In the genomic region with DNA sequence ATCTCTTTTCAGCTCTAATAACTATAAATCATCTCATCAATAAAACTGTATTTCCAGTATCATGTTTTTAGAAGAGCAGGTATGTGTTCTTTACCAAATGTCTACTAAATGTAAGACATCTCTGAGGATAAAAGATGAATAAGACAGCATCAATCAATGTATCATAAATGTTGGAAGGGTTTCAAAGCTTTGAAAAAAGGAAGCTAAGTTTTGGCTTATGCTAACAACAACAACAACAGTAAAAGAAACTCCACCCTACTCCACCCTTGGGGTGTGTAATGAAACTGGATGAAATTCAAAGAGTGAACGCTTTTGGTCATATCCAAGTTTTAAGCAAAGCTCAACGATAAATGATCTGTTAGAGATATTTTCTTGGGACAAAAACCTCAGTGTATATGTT, we compare ENCODE assay signal across 27 cellular contexts. TPM values are rescaled to one million over a fixed set of nuclear protein-coding genes. Genes with fewer than 3 reads are reported as not detected.
"Had no signal": no experiment of that assay in that cellular context is flagged by ENCODE, and none has a peak within 500 bp of the region (broad histone marks: within the 10 kb centered on the region; RNA-seq: fewer than 3 reads in every experiment).

No MANE protein-coding gene starts in this region.

- H3K4me3 ChIP-seq: ascending aorta, cardiac muscle cell, MG63, PC-9 had no signal

- H3K4me2 ChIP-seq: PC-9 had no signal

- H3K9me3 ChIP-seq: ascending aorta, MG63 had no signal

- H2AFZ ChIP-seq: PC-9 had no signal

- H3K27ac ChIP-seq: ascending aorta, cardiac muscle cell, PC-9, VCaP had no signal

- H3K9me3 Mint-ChIP-seq: activated naive CD4-positive, alpha-beta T cell treated with anti-CD3 and anti-CD28 coated beads, Interleukin-2, amount 50 U/mL, for 72 hours had no signal

- H3K36me3 ChIP-seq: ascending aorta, cardiac muscle cell had no signal

- ATAC-seq: activated CD4-positive, alpha-beta T cell treated with anti-CD3 and anti-CD28 coated beads for 36 hours; activated CD8-positive, alpha-beta T cell treated with anti-CD3 and anti-CD28 coated beads, Interleukin-2, amount 10 ng/mL, durations not matched to agents 7 days and 5 days; activated naive CD4-positive, alpha-beta T cell treated with anti-CD3 and anti-CD28 coated beads, Interleukin-2, amount 50 U/mL, for 72 hours; activated naive CD8-positive, alpha-beta T cell treated with anti-CD3 and anti-CD28 coated beads, Interleukin-2, amount 50 U/mL, for 24 hours had no signal

- DNase-seq: activated CD4-positive, alpha-beta T cell treated with anti-CD3 and anti-CD28 coated beads for 36 hours; activated CD4-positive, CD25-positive, alpha-beta regulatory T cell; activated CD8-positive, alpha-beta memory T cell treated with anti-CD3 and anti-CD28 coated beads, Interleukin-2, amount 50 U/mL, for 48 hours; activated CD8-positive, alpha-beta T cell treated with anti-CD3 and anti-CD28 coated beads, Interleukin-2, amount 10 ng/mL, durations not matched to agents 7 days and 5 days; activated naive CD4-positive, alpha-beta T cell treated with Interleukin-2 at 50 U/mL for 16 hours; activated naive CD8-positive, alpha-beta T cell treated with anti-CD3 and anti-CD28 coated beads, Interleukin-2, amount 50 U/mL, for 24 hours; activated T-cell treated with anti-CD3 and anti-CD28 coated beads, Interleukin-2, amount 50 U/mL, for 1 hour; amniotic stem cell; KG1; MG63; NCI-H1105; NCI-H1436; NCI-H1694 treated with DMSO at 0.1 percent for 48 hours; NCI-H2029 treated with DMSO at 0.1 percent for 48 hours; NCI-H345; NCI-H510A; NCI-H526 treated with DMSO at 0.1 percent for 48 hours; NK-92 treated with Interleukin-12 subunit alpha and Interleukin-12 subunit beta, amount 100 ng/mL, for 24 hours; PC-9; SIG-M5; T-helper 1 cell had no signal

- H3K27ac Mint-ChIP-seq: activated CD4-positive, alpha-beta T cell treated with anti-CD3 and anti-CD28 coated beads for 36 hours; activated CD8-positive, alpha-beta T cell treated with anti-CD3 and anti-CD28 coated beads, Interleukin-2, amount 10 ng/mL, durations not matched to agents 7 days and 5 days; activated naive CD4-positive, alpha-beta T cell treated with anti-CD3 and anti-CD28 coated beads, Interleukin-2, amount 50 U/mL, for 72 hours; activated naive CD8-positive, alpha-beta T cell treated with anti-CD3 and anti-CD28 coated beads, Interleukin-2, amount 50 U/mL, for 24 hours had no signal

- H3K4me3 Mint-ChIP-seq: activated CD4-positive, alpha-beta T cell treated with anti-CD3 and anti-CD28 coated beads for 36 hours; activated CD8-positive, alpha-beta T cell treated with anti-CD3 and anti-CD28 coated beads, Interleukin-2, amount 10 ng/mL, durations not matched to agents 7 days and 5 days; activated naive CD8-positive, alpha-beta T cell treated with anti-CD3 and anti-CD28 coated beads, Interleukin-2, amount 50 U/mL, for 24 hours; brain had no signal

- H3K27me3 Mint-ChIP-seq: activated CD4-positive, alpha-beta T cell treated with anti-CD3 and anti-CD28 coated beads for 36 hours; activated naive CD8-positive, alpha-beta T cell treated with anti-CD3 and anti-CD28 coated beads, Interleukin-2, amount 50 U/mL, for 24 hours; brain had no signal

RNA-seq across cellular contexts. Expression of gene QPCT, which starts 36.9 kb away (rescaled TPM):
- total RNA-seq: activated CD8-positive, alpha-beta T cell treated with anti-CD3 and anti-CD28 coated beads, Interleukin-2, amount 10 ng/mL, durations not matched to agents 7 days and 5 days; T-helper 2 cell treated with Interferon-gamma antibody and Interleukin-4, amounts not matched to agents 100 ng/mL and 5 ng/mL, for 36 hours had no signal
- polyA plus RNA-seq: cardiac muscle cell had no signal
